ENCODE assay signal across 9 cellular contexts in genomic region chr7:135253851-135254815, GRCh38. TPM values are rescaled to one million over a fixed set of nuclear protein-coding genes. Genes with fewer than 3 reads are reported as not detected.
DNase-seq lines count a peak whose midpoint lies in the region; TF ChIP-seq lines count a peak whose summit lies in the region.
"Had no signal": no experiment of that assay in that cellular context is flagged by ENCODE, and none has a peak within 500 bp of the region (broad histone marks: within the 10 kb centered on the region; RNA-seq: fewer than 3 reads in every experiment).

No MANE protein-coding gene starts in this region.

- peaks cover 21% of the 10 kb centered on the region for H3K4me1 ChIP-seq in mesenchymal stem cell (ENCODE audit: control insufficient read depth, insufficient read depth, low read depth, low read length)
- H3K4me1 ChIP-seq in vagina, result peaks cover 25% of the 10 kb centered on the region

- H3K9me3 ChIP-seq in mesenchymal stem cell (ENCODE audit: control insufficient read depth, low read length), result no peaks in the 10 kb centered on the region
- H3K9me3 ChIP-seq in vagina, result no peaks in the 10 kb centered on the region

- no peaks in the 10 kb centered on the region for H3K79me1 ChIP-seq in mesenchymal stem cell (replicated peaks; ENCODE audit: low read length, poor library complexity, severe bottlenecking)

- no peak overlapping the region for H2BK5ac ChIP-seq in mesenchymal stem cell (ENCODE audit: low read depth, low read length, poor library complexity, severe bottlenecking)

- peak overlapping the region; percentile 65 for H3K9ac ChIP-seq in mesenchymal stem cell (ENCODE audit: low read length)

- H2BK120ac ChIP-seq in mesenchymal stem cell (ENCODE audit: low read depth, low read length), result no peak overlapping the region

- no peak overlapping the region for H3K23ac ChIP-seq in mesenchymal stem cell (ENCODE audit: low read length in 2 of 2)

- peak overlapping the region in 1 of 2 experiments; percentile 79 for H2BK12ac ChIP-seq in mesenchymal stem cell (ENCODE audit: low read length in 2 of 2)

- peak overlapping the region in 1 of 2 experiments; percentile 34 for H3K4ac ChIP-seq in mesenchymal stem cell (ENCODE audit: low read depth in 1 of 2, low read length in 2 of 2)

- H3K27me3 ChIP-seq in mesenchymal stem cell (ENCODE audit: control insufficient read depth in 1 of 2, insufficient read depth in 1 of 2, low read length in 2 of 2) (no peaks in the 10 kb centered on the region), vagina (no peaks in the 10 kb centered on the region)

- peak overlapping the region; percentile 54 for H4K91ac ChIP-seq in mesenchymal stem cell (ENCODE audit: low read length)

- H2AFZ ChIP-seq in mesenchymal stem cell (ENCODE audit: low read depth, low read length), result peak overlapping the region; percentile 79

- H3K4me2 ChIP-seq in mesenchymal stem cell (ENCODE audit: low read length, poor library complexity, severe bottlenecking), result no peak overlapping the region

- peak overlapping the region; percentile 7 to 40 for H3K18ac ChIP-seq in mesenchymal stem cell (ENCODE audit: low read depth in 1 of 2, low read length in 2 of 2)

- no peak for TF ChIP-seq POLR2A in vagina (IDR thresholded peaks at IDR 0.05)

- no peak for TF ChIP-seq CTCF in vagina (IDR thresholded peaks at IDR 0.05)

- peak; percentile 78 for DNase-seq in EL
- DNase-seq in NCI-H446 treated with DMSO at 0.1 percent for 48 hours (lab: John Stamatoyannopoulos, UW), result peak; percentile 71
- peak; percentile 88 for DNase-seq in dermis blood vessel endothelial cell
- peak; percentile 72 for DNase-seq in mesenchymal stem cell
- no peak for DNase-seq in vagina (ENCODE audit: extremely low spot score in 2 of 2)
- DNase-seq in activated CD4-positive, alpha-beta T cell treated with anti-CD3 and anti-CD28 coated beads, Interleukin-2, amount 50 U/mL, for 4 hours, result no peak
- DNase-seq in NCI-H2227 treated with DMSO at 0.1 percent for 48 hours (lab: John Stamatoyannopoulos, UW), result no peak
- DNase-seq in stimulated activated CD4-positive, alpha-beta T cell treated with anti-CD3 and anti-CD28 coated beads, Interleukin-2, amount 100 ng/mL, for 24 hours, result no peak

- peak overlapping the region in 1 of 2 experiments; percentile 61 for H3K14ac ChIP-seq in mesenchymal stem cell (ENCODE audit: low read length in 2 of 2)

- H2BK15ac ChIP-seq in mesenchymal stem cell (ENCODE audit: low read depth, poor library complexity, severe bottlenecking), result no peak overlapping the region

- intact Hi-C loops in vagina (cut with DNase I), result no loop called here

- H3K36me3 ChIP-seq in mesenchymal stem cell (ENCODE audit: control insufficient read depth in 1 of 2, insufficient read depth in 2 of 2, low read depth in 1 of 2, low read length in 2 of 2) (no peaks in the 10 kb centered on the region), vagina (no peaks in the 10 kb centered on the region)

- H2AK5ac ChIP-seq in mesenchymal stem cell (ENCODE audit: low read length, severe bottlenecking), result peak overlapping the region; percentile 63

- H3K27ac ChIP-seq in mesenchymal stem cell (ENCODE audit: low read length, poor library complexity, severe bottlenecking), result peak overlapping the region; percentile 29
- peak overlapping the region; percentile 85 for H3K27ac ChIP-seq in vagina

- peak overlapping the region in 1 of 2 experiments; percentile 27 for H3K4me3 ChIP-seq in mesenchymal stem cell (ENCODE audit: insufficient read depth in 1 of 2, low read depth in 1 of 2, low read length in 2 of 2)
- no peak overlapping the region for H3K4me3 ChIP-seq in vagina

- H4K8ac ChIP-seq in mesenchymal stem cell (ENCODE audit: low read length), result peak overlapping the region; percentile 89

- 42% methylated on average over 9 of the region's 9 CpGs for WGBS in mesenchymal stem cell

RNA-seq across cellular contexts. Expression of gene STRA8, which starts 20.5 kb away (rescaled TPM):
- not detected in 2 replicates for total RNA-seq in dermis blood vessel endothelial cell
- not detected for polyA plus RNA-seq in mesenchymal stem cell (2013, experiment 1 of 2)
- not detected for polyA plus RNA-seq in mesenchymal stem cell (2013, experiment 2 of 2)
- not detected for total RNA-seq in vagina
- total RNA-seq: mononuclear cell had no signal

RNA-seq across cellular contexts. Expression of gene WDR91, which starts 42.8 kb away (rescaled TPM):
- total RNA-seq in dermis blood vessel endothelial cell (5.3 and 7.7 TPM in 2 replicates), vagina (31.2 TPM)
- polyA plus RNA-seq in mesenchymal stem cell (2013, experiment 1 of 2), result 4.2 TPM
- 4.1 TPM for polyA plus RNA-seq in mesenchymal stem cell (2013, experiment 2 of 2)

Comparison
In these comparisons a context has a peak if more than half of its experiments do, and no peak if none do; other contexts are left out.
1. DNase-seq: peak in EL (single experiment), NCI-H446 treated with DMSO at 0.1 percent for 48 hours (single experiment), dermis blood vessel endothelial cell (single experiment) and mesenchymal stem cell (single experiment); none in vagina (0 of 2), activated CD4-positive, alpha-beta T cell treated with anti-CD3 and anti-CD28 coated beads, Interleukin-2, amount 50 U/mL, for 4 hours (0 of 2), NCI-H2227 treated with DMSO at 0.1 percent for 48 hours (single experiment) and stimulated activated CD4-positive, alpha-beta T cell treated with anti-CD3 and anti-CD28 coated beads, Interleukin-2, amount 100 ng/mL, for 24 hours (0 of 2).